ENCODE assay signal across 2 cellular contexts in genomic region chr19:42323473-42323851, GRCh38.
A peak's percentile ranks its signal among the peaks of the same experiment; 100 is the strongest.
TF ChIP-seq lines count a peak whose summit lies in the region.

No MANE protein-coding gene starts in this region.

TF ChIP-seq in GM23338, 12 proteins besides CTCF, POLR2A, EP300 and RAD21:
- TF ChIP-seq CREB1 (CRISPR knock-in tag; IDR thresholded peaks at IDR 0.05; ENCODE audit: low read depth) (0 out of 2 replicates have a peak, but pooled peaks have one; percentile 44), JUNB (IDR thresholded peaks at IDR 0.05; ENCODE audit: unreplicated experiment) (no peak)

TF ChIP-seq in HepG2, 621 proteins besides CTCF, POLR2A, EP300 and RAD21:
- no peak for TF ChIP-seq DPF2 (CRISPR knock-in tag; IDR thresholded peaks at IDR 0.05; ENCODE audit: borderline replicate concordance, low read depth)
- no peak for TF ChIP-seq UBTF (CRISPR knock-in tag; IDR thresholded peaks at IDR 0.05)
- TF ChIP-seq MAFG (CRISPR knock-in tag; IDR thresholded peaks at IDR 0.05) = no peak
- TF ChIP-seq MAFF (IDR thresholded peaks at IDR 0.05; ENCODE audit: low read depth, low read length) = no peak
- TF ChIP-seq TOPORS (CRISPR knock-in tag; IDR thresholded peaks at IDR 0.05) = no peak
- no peak for TF ChIP-seq ZNF484 (CRISPR knock-in tag; IDR thresholded peaks at IDR 0.05; ENCODE audit: borderline replicate concordance, low read depth)
- TF ChIP-seq DNMT3B (CRISPR knock-in tag; conservative IDR thresholded peaks at IDR 0.05) = no peak
- no peak for TF ChIP-seq RARG (CRISPR knock-in tag; IDR thresholded peaks at IDR 0.05; ENCODE audit: low read depth)
- no peak for TF ChIP-seq RAD51 (IDR thresholded peaks at IDR 0.05; ENCODE audit: borderline replicate concordance)
- no peak for TF ChIP-seq BRCA1 (CRISPR knock-in tag; IDR thresholded peaks at IDR 0.05)
- no peak for TF ChIP-seq ZNF251 (CRISPR knock-in tag; IDR thresholded peaks at IDR 0.05)
- TF ChIP-seq FOXA3 (CRISPR knock-in tag; IDR thresholded peaks at IDR 0.05) = no peak
- TF ChIP-seq ZNF326 (CRISPR knock-in tag; IDR thresholded peaks at IDR 0.05; ENCODE audit: borderline replicate concordance) = no peak
- no peak for TF ChIP-seq SOX13 (IDR thresholded peaks at IDR 0.05)
- no peak for TF ChIP-seq SOX13 (CRISPR knock-in tag; conservative IDR thresholded peaks at IDR 0.05 in 1 of 2, IDR thresholded peaks at IDR 0.05 in 1 of 2)
- TF ChIP-seq POGZ (CRISPR knock-in tag; IDR thresholded peaks at IDR 0.05) = no peak
